Comparison of ENCODE assay signal across 1 cellular context in genomic region chr15:90893175-90894090, GRCh38.
TF ChIP-seq lines count a peak whose summit lies in the region.

No MANE protein-coding gene starts in this region.

TF ChIP-seq in HepG2, 621 proteins besides CTCF, POLR2A, EP300 and RAD21 (continues in another document):
- no peak for TF ChIP-seq ZFAT (CRISPR knock-in tag; conservative IDR thresholded peaks at IDR 0.05)
- TF ChIP-seq REPIN1 (CRISPR knock-in tag; IDR thresholded peaks at IDR 0.05; ENCODE audit: borderline replicate concordance, low read depth), result 0 out of 2 replicates have a peak, but pooled peaks have one; percentile 35
- TF ChIP-seq, protein P1, sequence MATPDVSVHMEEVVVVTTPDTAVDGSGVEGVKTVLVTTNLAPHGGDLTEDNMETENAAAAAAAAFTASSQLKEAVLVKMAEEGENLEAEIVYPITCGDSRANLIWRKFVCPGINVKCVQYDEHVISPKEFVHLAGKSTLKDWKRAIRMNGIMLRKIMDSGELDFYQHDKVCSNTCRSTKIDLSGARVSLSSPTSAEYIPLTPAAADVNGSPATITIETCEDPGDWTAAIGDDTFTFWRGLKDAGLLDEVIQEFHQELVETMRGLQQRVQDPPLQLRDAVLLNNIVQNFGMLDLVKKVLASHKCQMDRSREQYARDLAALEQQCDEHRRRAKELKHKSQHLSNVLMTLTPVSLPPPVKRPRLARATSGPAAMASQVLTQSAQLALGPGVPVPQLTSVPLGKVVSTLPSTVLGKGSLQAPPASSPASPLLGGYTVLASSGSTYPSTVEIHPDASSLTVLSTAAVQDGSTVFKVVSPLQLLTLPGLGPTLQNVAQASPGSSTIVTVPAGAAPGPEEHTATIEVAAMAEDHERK (CRISPR knock-in tag; IDR thresholded peaks at IDR 0.05; ENCODE audit: low read depth), result no peak
- TF ChIP-seq, protein P2, sequence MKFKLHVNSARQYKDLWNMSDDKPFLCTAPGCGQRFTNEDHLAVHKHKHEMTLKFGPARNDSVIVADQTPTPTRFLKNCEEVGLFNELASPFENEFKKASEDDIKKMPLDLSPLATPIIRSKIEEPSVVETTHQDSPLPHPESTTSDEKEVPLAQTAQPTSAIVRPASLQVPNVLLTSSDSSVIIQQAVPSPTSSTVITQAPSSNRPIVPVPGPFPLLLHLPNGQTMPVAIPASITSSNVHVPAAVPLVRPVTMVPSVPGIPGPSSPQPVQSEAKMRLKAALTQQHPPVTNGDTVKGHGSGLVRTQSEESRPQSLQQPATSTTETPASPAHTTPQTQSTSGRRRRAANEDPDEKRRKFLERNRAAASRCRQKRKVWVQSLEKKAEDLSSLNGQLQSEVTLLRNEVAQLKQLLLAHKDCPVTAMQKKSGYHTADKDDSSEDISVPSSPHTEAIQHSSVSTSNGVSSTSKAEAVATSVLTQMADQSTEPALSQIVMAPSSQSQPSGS (CRISPR knock-in tag; IDR thresholded peaks at IDR 0.05), result 0 out of 2 replicates have a peak, but pooled peaks have one; percentile 63
- TF ChIP-seq ZNF781 (CRISPR knock-in tag; IDR thresholded peaks at IDR 0.05; ENCODE audit: borderline replicate concordance, not compliant biosample characterization), result no peak
- no peak for TF ChIP-seq TOPORS (CRISPR knock-in tag; IDR thresholded peaks at IDR 0.05)
- no peak for TF ChIP-seq ZFP36L1 (CRISPR knock-in tag; IDR thresholded peaks at IDR 0.05)
- TF ChIP-seq MED8 (CRISPR knock-in tag; IDR thresholded peaks at IDR 0.05; ENCODE audit: insufficient replicate concordance), result no peak
- no peak for TF ChIP-seq RELA (CRISPR knock-in tag; IDR thresholded peaks at IDR 0.05)
- no peak for TF ChIP-seq CREM (IDR thresholded peaks at IDR 0.05)
- TF ChIP-seq CREM (CRISPR knock-in tag; IDR thresholded peaks at IDR 0.05), result no peak
- no peak for TF ChIP-seq ZNF367 (CRISPR knock-in tag; IDR thresholded peaks at IDR 0.05; ENCODE audit: borderline replicate concordance)
- TF ChIP-seq HIC2 (CRISPR knock-in tag; IDR thresholded peaks at IDR 0.05; ENCODE audit: low read depth), result no peak
- TF ChIP-seq GATAD2A (CRISPR knock-in tag; IDR thresholded peaks at IDR 0.05), result no peak
- no peak for TF ChIP-seq ZNF10 (CRISPR knock-in tag; IDR thresholded peaks at IDR 0.05; ENCODE audit: borderline replicate concordance, low read depth)
- TF ChIP-seq ZNF644 (CRISPR knock-in tag; IDR thresholded peaks at IDR 0.05; ENCODE audit: low read depth), result no peak
- TF ChIP-seq TFAP4 (IDR thresholded peaks at IDR 0.05; ENCODE audit: borderline replicate concordance, low read depth), result peak; percentile 38; the same call in 1 of the 2 replicates
- peak; percentile 67 for TF ChIP-seq POLR2G (IDR thresholded peaks at IDR 0.05; ENCODE audit: low read depth, low read length)
- TF ChIP-seq DNMT1 (CRISPR knock-in tag; IDR thresholded peaks at IDR 0.05), result no peak
- TF ChIP-seq ZNF382 (CRISPR knock-in tag; IDR thresholded peaks at IDR 0.05; ENCODE audit: borderline replicate concordance), result no peak
- TF ChIP-seq FOXK1 (CRISPR knock-in tag; IDR thresholded peaks at IDR 0.05; ENCODE audit: borderline replicate concordance, low read depth), result no peak
- no peak for TF ChIP-seq ZNF263 (CRISPR knock-in tag; IDR thresholded peaks at IDR 0.05)
- TF ChIP-seq ZNF253 (CRISPR knock-in tag; IDR thresholded peaks at IDR 0.05; ENCODE audit: borderline replicate concordance), result no peak
- no peak for TF ChIP-seq NKX3-1 (CRISPR knock-in tag; IDR thresholded peaks at IDR 0.05)
- TF ChIP-seq MTA1 (CRISPR knock-in tag; IDR thresholded peaks at IDR 0.05; ENCODE audit: borderline replicate concordance), result no peak
- TF ChIP-seq ZNF546 (CRISPR knock-in tag; conservative IDR thresholded peaks at IDR 0.05), result no peak
- TF ChIP-seq ZNF275 (CRISPR knock-in tag; IDR thresholded peaks at IDR 0.05; ENCODE audit: borderline replicate concordance), result no peak
- TF ChIP-seq ZNF770 (CRISPR knock-in tag; IDR thresholded peaks at IDR 0.05), result no peak
- TF ChIP-seq ZNF839 (CRISPR knock-in tag; IDR thresholded peaks at IDR 0.05; ENCODE audit: borderline replicate concordance), result no peak
- peak; percentile 48; the same call in 1 of the 2 replicates for TF ChIP-seq ZNF543 (CRISPR knock-in tag; IDR thresholded peaks at IDR 0.05)
- TF ChIP-seq ZNF703 (CRISPR knock-in tag; IDR thresholded peaks at IDR 0.05; ENCODE audit: borderline replicate concordance), result no peak
- no peak for TF ChIP-seq REL (CRISPR knock-in tag; conservative IDR thresholded peaks at IDR 0.05)
- TF ChIP-seq ZNF430 (CRISPR knock-in tag; IDR thresholded peaks at IDR 0.05), result no peak
- no peak; the same call in 1 of the 2 replicates for TF ChIP-seq ZNF350 (CRISPR knock-in tag; IDR thresholded peaks at IDR 0.05; ENCODE audit: borderline replicate concordance, low read depth)
- no peak for TF ChIP-seq ZNF343 (CRISPR knock-in tag; IDR thresholded peaks at IDR 0.05)
- TF ChIP-seq ZXDC (CRISPR knock-in tag; IDR thresholded peaks at IDR 0.05), result no peak
- TF ChIP-seq HOXA3 (CRISPR knock-in tag; IDR thresholded peaks at IDR 0.05), result peak; percentile 71; the same call in 1 of the 2 replicates
- TF ChIP-seq ZNF326 (CRISPR knock-in tag; IDR thresholded peaks at IDR 0.05; ENCODE audit: borderline replicate concordance), result no peak
- TF ChIP-seq, protein P3, sequence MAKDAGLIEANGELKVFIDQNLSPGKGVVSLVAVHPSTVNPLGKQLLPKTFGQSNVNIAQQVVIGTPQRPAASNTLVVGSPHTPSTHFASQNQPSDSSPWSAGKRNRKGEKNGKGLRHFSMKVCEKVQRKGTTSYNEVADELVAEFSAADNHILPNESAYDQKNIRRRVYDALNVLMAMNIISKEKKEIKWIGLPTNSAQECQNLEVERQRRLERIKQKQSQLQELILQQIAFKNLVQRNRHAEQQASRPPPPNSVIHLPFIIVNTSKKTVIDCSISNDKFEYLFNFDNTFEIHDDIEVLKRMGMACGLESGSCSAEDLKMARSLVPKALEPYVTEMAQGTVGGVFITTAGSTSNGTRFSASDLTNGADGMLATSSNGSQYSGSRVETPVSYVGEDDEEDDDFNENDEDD (CRISPR knock-in tag; IDR thresholded peaks at IDR 0.05; ENCODE audit: borderline replicate concordance), result no peak
- TF ChIP-seq BRCA1 (CRISPR knock-in tag; IDR thresholded peaks at IDR 0.05), result no peak
- no peak for TF ChIP-seq PLSCR1 (CRISPR knock-in tag; IDR thresholded peaks at IDR 0.05; ENCODE audit: borderline replicate concordance)
- no peak for TF ChIP-seq ZBTB4 (CRISPR knock-in tag; IDR thresholded peaks at IDR 0.05; ENCODE audit: borderline replicate concordance)
- no peak for TF ChIP-seq ZNF580 (CRISPR knock-in tag; IDR thresholded peaks at IDR 0.05; ENCODE audit: borderline replicate concordance, low read depth)
- no peak for TF ChIP-seq HMG20A (CRISPR knock-in tag; IDR thresholded peaks at IDR 0.05; ENCODE audit: borderline replicate concordance)
